34 cellular contexts compared by ENCODE assay signal in genomic region chr1:240241278-240241677, GRCh38.
"Had no signal": no experiment of that assay in that cellular context is flagged by ENCODE, and none has a peak within 500 bp of the region (broad histone marks: within the 10 kb centered on the region; RNA-seq: fewer than 3 reads in every experiment).

No MANE protein-coding gene starts in this region.

- ATAC-seq: activated CD4-positive, CD25-positive, alpha-beta regulatory T cell treated with anti-CD3 and anti-CD28 coated beads, Interleukin-2, amount 50 U/mL, for 24 hours; activated CD8-positive, alpha-beta T cell treated with anti-CD3 and anti-CD28 coated beads for 36 hours; activated T-cell treated with anti-CD3 and anti-CD28 coated beads, Interleukin-2, amount 50 U/mL, for 4 hours; activated T-helper 17 cell treated with anti-CD3 and anti-CD28 coated beads, Interleukin-2, amount 50 U/mL, for 72 hours; gastroesophageal sphincter; T-helper 17 cell had no signal

- H3K36me3 ChIP-seq: brain microvascular endothelial cell, esophagus muscularis mucosa, gastroesophageal sphincter had no signal

- H3K27ac ChIP-seq: brain microvascular endothelial cell, coronary artery, dorsolateral prefrontal cortex, esophagus muscularis mucosa, gastroesophageal sphincter, WERI-Rb-1 had no signal

- H3K4me1 ChIP-seq: esophagus muscularis mucosa, gastroesophageal sphincter had no signal

- H3K9me3 ChIP-seq: esophagus muscularis mucosa, gastroesophageal sphincter had no signal

- H3K4me3 Mint-ChIP-seq: activated B cell treated with CpG ODN at 0.5 μM for 24 hours; activated CD8-positive, alpha-beta T cell treated with anti-CD3 and anti-CD28 coated beads for 36 hours; activated naive CD8-positive, alpha-beta T cell; activated T-cell treated with anti-CD3 and anti-CD28 coated beads, Interleukin-2, amount 50 U/mL, for 4 hours; activated T-helper 17 cell treated with anti-CD3 and anti-CD28 coated beads, Interleukin-2, amount 50 U/mL, for 72 hours; central memory CD8-positive, alpha-beta T cell; dendritic cell treated with granulocyte-macrophage colony-stimulating factor and Interleukin-4, amounts not matched to agents 40 ng/mL and 50 ng/mL, for 4 days; endodermal cell; T-helper 17 cell; T-helper 2 cell treated with Interferon-gamma antibody and Interleukin-4, amounts not matched to agents 5 μg/mL and 100 μg/mL, for 36 hours had no signal

- H3K27me3 ChIP-seq: brain microvascular endothelial cell, dorsolateral prefrontal cortex, esophagus muscularis mucosa, gastroesophageal sphincter had no signal

- H3K36me3 Mint-ChIP-seq: activated naive CD8-positive, alpha-beta T cell had no signal

- H3K27me3 Mint-ChIP-seq: activated B cell treated with CpG ODN at 0.5 μM for 24 hours; activated CD8-positive, alpha-beta T cell treated with anti-CD3 and anti-CD28 coated beads for 36 hours; activated naive CD8-positive, alpha-beta T cell; central memory CD8-positive, alpha-beta T cell; dendritic cell treated with granulocyte-macrophage colony-stimulating factor and Interleukin-4, amounts not matched to agents 40 ng/mL and 50 ng/mL, for 4 days had no signal

- H3K4me1 Mint-ChIP-seq: activated B cell treated with CpG ODN at 0.5 μM for 24 hours; activated T-helper 17 cell treated with anti-CD3 and anti-CD28 coated beads, Interleukin-2, amount 50 U/mL, for 72 hours; central memory CD8-positive, alpha-beta T cell; T-helper 17 cell had no signal

- H3K4me3 ChIP-seq: coronary artery, dorsolateral prefrontal cortex, esophagus muscularis mucosa, gastroesophageal sphincter had no signal

- FAIRE-seq: astrocyte, bronchial epithelial cell had no signal

- DNase-seq: activated B cell treated with CpG ODN at 0.5 μM for 24 hours; activated CD4-positive, alpha-beta T cell treated with anti-CD3 and anti-CD28 coated beads for 48 hours; activated CD4-positive, alpha-beta T cell treated with anti-CD3 and anti-CD28 coated beads, Interleukin-2, amount 50 U/mL, for 1 hour; activated CD4-positive, alpha-beta T cell treated with anti-CD3 and anti-CD28 coated beads, Interleukin-2, amount 50 U/mL, for 48 hours; activated CD8-positive, alpha-beta memory T cell treated with anti-CD3 and anti-CD28 coated beads for 24 hours; activated CD8-positive, alpha-beta T cell treated with anti-CD3 and anti-CD28 coated beads for 36 hours; activated effector memory CD4-positive, alpha-beta T cell treated with Interleukin-2 at 50 U/mL for 16 hours; activated gamma-delta T cell treated with Interleukin-2 at 50 U/mL for 16 hours; activated naive CD4-positive, alpha-beta T cell treated with anti-CD3 and anti-CD28 coated beads, Interleukin-2, amount 50 U/mL, for 16 hours; activated naive CD4-positive, alpha-beta T cell treated with Interleukin-2 at 50 U/mL for 16 hours; activated T-cell treated with anti-CD3 and anti-CD28 coated beads, Interleukin-2, amount 50 U/mL, for 4 hours; amniotic stem cell; anterior cingulate cortex; brain microvascular endothelial cell; dorsolateral prefrontal cortex; effector memory CD4-positive, alpha-beta T cell; endodermal cell; erythroblast; foreskin melanocyte; T-helper 1 cell; T-helper 17 cell; T1000; WERI-Rb-1 had no signal

- H3K9me3 Mint-ChIP-seq: endodermal cell had no signal

- H3K27ac Mint-ChIP-seq: activated B cell treated with CpG ODN at 0.5 μM for 24 hours; activated CD8-positive, alpha-beta T cell treated with anti-CD3 and anti-CD28 coated beads for 36 hours; activated naive CD8-positive, alpha-beta T cell; activated T-helper 17 cell treated with anti-CD3 and anti-CD28 coated beads, Interleukin-2, amount 50 U/mL, for 72 hours; dendritic cell treated with granulocyte-macrophage colony-stimulating factor and Interleukin-4, amounts not matched to agents 40 ng/mL and 50 ng/mL, for 4 days; endodermal cell; T-helper 17 cell; T-helper 2 cell treated with Interferon-gamma antibody and Interleukin-4, amounts not matched to agents 5 μg/mL and 100 μg/mL, for 36 hours had no signal
